ENCODE assay signal across 8 cellular contexts in the genomic region with DNA sequence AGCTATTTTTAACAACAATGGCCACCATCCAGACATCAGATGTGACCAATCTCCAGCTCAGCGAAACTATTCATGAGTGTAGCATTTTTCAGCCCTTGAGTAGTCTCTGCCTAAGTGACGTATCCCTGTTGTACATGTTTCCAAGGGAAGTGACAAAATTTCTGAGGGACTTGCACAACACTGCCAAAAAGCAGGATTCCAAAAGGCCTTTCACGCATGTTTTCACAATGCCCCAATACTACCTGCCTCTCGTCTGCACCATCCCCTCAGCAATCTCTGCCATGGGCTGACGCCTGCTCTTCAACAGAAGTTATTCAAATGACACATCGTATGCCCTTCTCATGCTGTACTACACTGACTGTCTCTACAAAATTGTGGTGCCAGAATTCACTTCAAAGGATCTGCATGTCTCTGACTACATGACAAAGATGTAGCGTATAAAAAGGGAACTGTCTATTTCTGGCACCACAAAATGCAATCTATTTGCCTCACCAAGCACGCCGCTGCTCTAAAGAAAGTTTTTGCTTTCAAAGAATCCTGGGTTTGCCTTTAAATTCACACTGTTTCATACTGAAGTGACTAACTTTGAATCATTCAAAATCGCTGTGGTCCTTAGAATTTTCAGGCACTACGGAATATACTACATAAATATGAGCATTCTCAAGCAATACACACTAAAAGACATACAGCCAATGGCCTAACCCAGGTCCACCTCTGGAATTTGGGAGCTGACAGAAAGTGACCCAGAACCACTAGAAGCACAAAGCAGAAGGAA. TPM values are rescaled to one million over a fixed set of nuclear protein-coding genes. Genes with fewer than 3 reads are reported as not detected.
DNase-seq lines count a peak whose midpoint lies in the region; ATAC-seq, FAIRE-seq and TF ChIP-seq lines count a peak whose summit lies in the region.

No MANE protein-coding gene starts in this region.

- no peak for TF ChIP-seq POLR2A in K562 (conservative IDR thresholded peaks at IDR 0.05)

- no peak overlapping the region for H2AFZ ChIP-seq in K562 (ENCODE audit: low read depth, low read length)

- BruUV-seq in K562 (replicated peaks; lab: Mats Ljungman, UMichigan) = no TSS peak

- in situ Hi-C loops in K562 (cut with MboI) = no loop called here

- POLR2A ChIA-PET in AG04449 (lab: Yijun Ruan, JAX) (interaction anchor here (0.6 to 1.0 kb wide), 7 partner anchors 11 to 1620 kb away, joined by 3 to 5 read pairs (median 4); no protein-coding TSS in a partner anchor), K562 (lab: Yijun Ruan, JAX) (interaction anchor here (0.7 to 2.4 kb wide), 4 partner anchors 10 to 27 kb away, joined by 3 to 8 read pairs (median 5); no protein-coding TSS in a partner anchor)

- peak; percentile 35 for FAIRE-seq in K562 (lab: Jason Lieb, UNC)
- no peak for FAIRE-seq in GM19239 (lab: Jason Lieb, UNC)

- H3K36me3 ChIP-seq in K562 (ENCODE audit: control insufficient read depth, insufficient read depth, low read length) (no peaks in the 10 kb centered on the region), liver (ENCODE audit: control insufficient read depth in 4 of 4, insufficient read depth in 3 of 4, low read depth in 1 of 4, low read length in 3 of 4) (no peaks in the 10 kb centered on the region), upper lobe of right lung (no peaks in the 10 kb centered on the region)

- H3K4me3 ChIP-seq in AG04449 (ENCODE audit: low read depth, low read length) (peak overlapping the region; percentile 3), K562 (no peak overlapping the region), liver (ENCODE audit: low read depth in 1 of 3, low read length in 3 of 3) (no peak overlapping the region), upper lobe of right lung (no peak overlapping the region)

- DNase-seq in AG04449 (ENCODE audit: low read depth, low spot score) (peak; percentile 94), HT1080 (ENCODE audit: low read depth) (peak; percentile 74), K562 (ENCODE audit: extremely low read depth in 1 of 4, low spot score in 3 of 4) (no peak), upper lobe of right lung (no peak), LoVo (ENCODE audit: low spot score) (no peak), GM19239 (ENCODE audit: insufficient read length, low spot score) (no peak)

- ATAC-seq in K562 (peak; percentile 35), upper lobe of right lung (peak; percentile 90), GM18909 (IDR thresholded peaks at IDR 0.05; ENCODE audit: poor library complexity, unreplicated experiment) (no peak)

- CTCF ChIA-PET in AG04449 (lab: Yijun Ruan, JAX) = no interaction called here
- CTCF ChIA-PET in K562 (lab: Yijun Ruan, JAX; ENCODE audit: low intra/inter-chr PET ratio) = no interaction called here

- peaks cover 17% of the 10 kb centered on the region; the same call in 1 of the 2 replicates for H4K20me1 ChIP-seq in K562 (replicated peaks; ENCODE audit: control insufficient read depth, insufficient read depth, low read length)

- intact Hi-C loops in K562 (cut with micrococcal nuclease) = no loop called here
- intact Hi-C loops in upper lobe of right lung (cut with DNase I) = no loop called here

- 0 out of 4 replicates have a peak overlapping the region, but pooled peaks of 1 of the 2 experiments have one; percentile 28 for H3K9ac ChIP-seq in K562 (ENCODE audit: insufficient read depth in 1 of 2, low read depth in 2 of 2, low read length in 2 of 2)
- H3K9ac ChIP-seq in liver (ENCODE audit: low read depth in 1 of 2, low read length in 2 of 2) = no peak overlapping the region

- TF ChIP-seq RAD21 in K562 (CRISPR knock-in tag; conservative IDR thresholded peaks at IDR 0.05 in 1 of 2, IDR thresholded peaks at IDR 0.05 in 1 of 2) (no peak), liver (IDR thresholded peaks at IDR 0.05) (peak in 1 of 2 donors; percentile 20)

- H3K27me3 ChIP-seq in K562 (ENCODE audit: control insufficient read depth in 2 of 2, insufficient read depth in 2 of 2, low read length in 2 of 2) (no peaks in the 10 kb centered on the region), liver (ENCODE audit: control insufficient read depth in 4 of 4, insufficient read depth in 4 of 4, low read length in 3 of 4) (no peaks in the 10 kb centered on the region), upper lobe of right lung (no peaks in the 10 kb centered on the region)

- H3K9me3 ChIP-seq in K562 (replicated peaks; ENCODE audit: control insufficient read depth, insufficient read depth, low read depth, low read length) (no peaks in the 10 kb centered on the region), liver (ENCODE audit: control insufficient read depth in 4 of 4, low read length in 3 of 4) (no peaks in the 10 kb centered on the region), upper lobe of right lung (no peaks in the 10 kb centered on the region)

- no peak overlapping the region for H3K27ac ChIP-seq in K562 (ENCODE audit: extremely low read depth, low read depth, low read length)
- H3K27ac ChIP-seq in liver (ENCODE audit: low read depth in 1 of 2, low read length in 2 of 2) = peak overlapping the region; percentile 72 to 81
- peak overlapping the region; percentile 67 for H3K27ac ChIP-seq in upper lobe of right lung

- peak overlapping the region; percentile 39; the same call in 1 of the 2 replicates for H3K4me2 ChIP-seq in K562 (ENCODE audit: insufficient read depth, low read length)

- H3K4me1 ChIP-seq in K562 (replicated peaks in 1 of 2; ENCODE audit: control insufficient read depth in 2 of 2, insufficient read depth in 2 of 2, low read length in 2 of 2) (peaks cover 0 to 23% of the 10 kb centered on the region in 2 experiments; a peak in 2 of 5 replicates), liver (ENCODE audit: control insufficient read depth in 4 of 4, insufficient read depth in 4 of 4, low read length in 3 of 4) (peaks cover 13 to 40% (median 26%) of the 10 kb centered on the region in 4 donors), upper lobe of right lung (peaks cover 46% of the 10 kb centered on the region)

- TF ChIP-seq CTCF in AG04449 (IDR thresholded peaks at IDR 0.05; ENCODE audit: insufficient read depth, low read length, missing control alignments) (no peak), K562 (IDR thresholded peaks at IDR 0.05 in 2 of 3, conservative IDR thresholded peaks at IDR 0.05 in 1 of 3; ENCODE audit: insufficient read depth in 2 of 3, low read depth in 1 of 3, low read length in 3 of 3) (no peak), liver (IDR thresholded peaks at IDR 0.05; ENCODE audit: low read depth, low read length, missing input control) (no peak), upper lobe of right lung (IDR thresholded peaks at IDR 0.05) (no peak)

- TF ChIP-seq EP300 in K562 (IDR thresholded peaks at IDR 0.05; ENCODE audit: low read length) = no peak

- WGBS in K562 (ENCODE audit: insufficient coverage, low coverage, missing lambda C conversion rate) = 48% methylated on average over 11 of the region's 11 CpGs
- WGBS in liver = 52% methylated on average over 11 of the region's 11 CpGs

- H3K9me1 ChIP-seq in K562 (ENCODE audit: control insufficient read depth, insufficient read depth, low read length) = no peaks in the 10 kb centered on the region

- peaks cover 55% of the 10 kb centered on the region for H3K79me2 ChIP-seq in K562 (ENCODE audit: control insufficient read depth, insufficient read depth, low read length)

TF ChIP-seq in K562, 482 proteins besides CTCF, POLR2A, EP300 and RAD21 (continues in another document):
- TF ChIP-seq SAFB (IDR thresholded peaks at IDR 0.05; ENCODE audit: borderline replicate concordance, low read depth, low read length) = no peak
- TF ChIP-seq ZNF217 (CRISPR knock-in tag; IDR thresholded peaks at IDR 0.05) = no peak

TF ChIP-seq in liver, 16 proteins besides CTCF, POLR2A, EP300 and RAD21:
- TF ChIP-seq HNF4A (conservative IDR thresholded peaks at IDR 0.05) (peak; percentile 35 to 49), GABPA (IDR thresholded peaks at IDR 0.05 in 1 of 2, conservative IDR thresholded peaks at IDR 0.05 in 1 of 2) (peak in 1 of 2 donors; percentile 56), JUND (IDR thresholded peaks at IDR 0.05) (peak in 1 of 2 donors; percentile 10), FOXA2 (IDR thresholded peaks at IDR 0.05) (no peak), RXRA (IDR thresholded peaks at IDR 0.05) (peak in 1 of 2 donors; percentile 43), NR2F2 (IDR thresholded peaks at IDR 0.05) (no peak), YY1 (IDR thresholded peaks at IDR 0.05) (peak; percentile 49), HNF4G (IDR thresholded peaks at IDR 0.05) (no peak), SP1 (IDR thresholded peaks at IDR 0.05) (peak; percentile 37)
- TF ChIP-seq, protein P1, sequence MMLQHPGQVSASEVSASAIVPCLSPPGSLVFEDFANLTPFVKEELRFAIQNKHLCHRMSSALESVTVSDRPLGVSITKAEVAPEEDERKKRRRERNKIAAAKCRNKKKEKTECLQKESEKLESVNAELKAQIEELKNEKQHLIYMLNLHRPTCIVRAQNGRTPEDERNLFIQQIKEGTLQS (IDR thresholded peaks at IDR 0.05) = peak; percentile 29

RNA-seq across cellular contexts. Expression of a gene that starts 32.9 kb away (rescaled TPM):
- total RNA-seq in HT1080 (2014; rRNA removed; shearing (Covaris generic)) = 50.0 and 55.3 TPM in 2 replicates
- polyA plus RNA-seq in HT1080 (2015; cell fraction: cytosol; rRNA removed) = 37.9 and 49.2 TPM in 2 replicates
- polyA plus RNA-seq in HT1080 (2015; cell fraction: nucleus; rRNA removed) = 68.8 and 98.1 TPM in 2 replicates
- 82.2 and 105 TPM in 2 replicates for total RNA-seq in K562 (2011; cell fraction: chromatin; rRNA removed; ENCODE audit: low replicate concordance)
- 37.4 and 43.0 TPM in 2 replicates for total RNA-seq in K562 (2011; cell fraction: nucleolus; rRNA removed)
- 62.0 and 66.7 TPM in 2 replicates for total RNA-seq in K562 (2011; cell fraction: nucleoplasm; rRNA removed)
- 27.1 and 28.2 TPM in 2 replicates for total RNA-seq in K562 (2014; rRNA removed)
- 42.5 and 46.8 TPM in 2 replicates for total RNA-seq in K562 (2014; rRNA removed; fragmentation: Illumina TruSeq; extraction: Trizol)
- 40.6 and 43.4 TPM in 2 replicates for total RNA-seq in K562 (2015; rRNA removed; fragmentation: Illumina TruSeq; extraction: Trizol)
- 43.0 TPM in 2 replicates for total RNA-seq in K562 (2021)
- 32.0 and 43.9 TPM in 2 replicates for polyA plus RNA-seq in K562 (2011; rRNA removed)
- 21.9 and 26.6 TPM in 2 replicates for polyA plus RNA-seq in K562 (2011; cell fraction: cytosol; rRNA removed)
- 88.9 and 89.1 TPM in 2 replicates for polyA plus RNA-seq in K562 (2011; cell fraction: nucleus; rRNA removed)
- polyA plus RNA-seq in K562 (2012) = 29.9 and 45.8 TPM in 2 replicates
- 37.3 and 44.1 TPM in 2 replicates for polyA plus RNA-seq in K562 (2014; fragmentation: Illumina TruSeq; extraction: Trizol)
- polyA plus RNA-seq in K562 (2014; fragmentation: Nextera tagmentation; extraction: Ambion mirVana) = 10 to 100 TPM in 1 of 2 experiments, 1 to 10 TPM in 1; 9.7 to 13.0 TPM
- 23.0 and 28.3 TPM in 2 replicates for polyA plus RNA-seq in K562 (2014; rRNA removed)
- 56.4 and 60.1 TPM in 2 replicates for polyA minus RNA-seq in K562 (2011; rRNA and poly(A)+ RNA removed)
- 38.3 and 41.6 TPM in 2 replicates for polyA minus RNA-seq in K562 (2011; cell fraction: cytosol; rRNA and poly(A)+ RNA removed)
- polyA minus RNA-seq in K562 (2011; cell fraction: nucleus; rRNA and poly(A)+ RNA removed) = 46.7 and 70.9 TPM in 2 replicates
- total RNA-seq in liver = 10 to 100 TPM; 43.3 to 68.6 TPM
- 10 to 100 TPM; 24.1 to 25.6 TPM for polyA plus RNA-seq in liver
- 152 TPM for total RNA-seq in upper lobe of right lung

Comparison
In these comparisons a context has a peak if more than half of its experiments do, and no peak if none do; other contexts are left out.
1. DNase-seq: peak in AG04449 (single experiment) and HT1080 (single experiment); none in K562 (0 of 4), upper lobe of right lung (single experiment), LoVo (single experiment) and GM19239 (single experiment).